In the genomic region with DNA sequence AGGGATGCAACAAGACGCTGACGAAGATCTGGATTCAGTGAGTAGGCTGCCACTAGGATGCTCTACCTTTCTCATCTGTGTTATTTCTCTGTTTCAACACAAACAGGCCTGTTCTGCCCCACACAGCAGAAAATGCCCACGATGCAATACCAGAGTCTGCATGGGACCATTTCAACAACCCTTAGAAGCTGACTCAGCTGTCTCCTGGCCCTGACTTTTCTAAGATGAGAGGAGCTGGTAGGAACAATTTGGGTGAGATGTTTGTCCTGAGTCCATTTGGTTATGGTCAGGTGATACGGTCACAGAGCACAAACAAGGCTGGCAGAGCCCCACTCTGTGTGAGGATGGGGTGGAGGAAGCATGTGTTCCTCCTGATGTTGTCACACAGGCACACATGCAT, we compare ENCODE assay signal across 1 cellular context.
TF ChIP-seq lines count a peak whose summit lies in the region.

No MANE protein-coding gene starts in this region.

TF ChIP-seq in H1, 55 proteins besides CTCF, POLR2A, EP300 and RAD21 (continued from another document):
- TF ChIP-seq CTBP2 (IDR thresholded peaks at IDR 0.05; ENCODE audit: borderline replicate concordance, insufficient read depth, insufficient read length, low read length): no peak
- no peak for TF ChIP-seq JUN (IDR thresholded peaks at IDR 0.05; ENCODE audit: low read depth, low read length)
- no peak for TF ChIP-seq SP2 (IDR thresholded peaks at IDR 0.05; ENCODE audit: low read length)
- TF ChIP-seq, protein P1, sequence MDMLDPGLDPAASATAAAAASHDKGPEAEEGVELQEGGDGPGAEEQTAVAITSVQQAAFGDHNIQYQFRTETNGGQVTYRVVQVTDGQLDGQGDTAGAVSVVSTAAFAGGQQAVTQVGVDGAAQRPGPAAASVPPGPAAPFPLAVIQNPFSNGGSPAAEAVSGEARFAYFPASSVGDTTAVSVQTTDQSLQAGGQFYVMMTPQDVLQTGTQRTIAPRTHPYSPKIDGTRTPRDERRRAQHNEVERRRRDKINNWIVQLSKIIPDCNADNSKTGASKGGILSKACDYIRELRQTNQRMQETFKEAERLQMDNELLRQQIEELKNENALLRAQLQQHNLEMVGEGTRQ (IDR thresholded peaks at IDR 0.05; ENCODE audit: low read length): no peak
- TF ChIP-seq SAP30 (IDR thresholded peaks at IDR 0.05; ENCODE audit: insufficient read depth, insufficient replicate concordance, low read length): no peak
- no peak for TF ChIP-seq TBP (IDR thresholded peaks at IDR 0.05; ENCODE audit: low read depth, low read length)
- no peak for TF ChIP-seq SP1 (IDR thresholded peaks at IDR 0.05; ENCODE audit: low read depth, low read length)
- no peak for TF ChIP-seq TEAD4 (IDR thresholded peaks at IDR 0.05; ENCODE audit: low read depth, low read length)
